ENCODE assay signal across 8 cellular contexts in genomic region chr1:145156891-145157610, GRCh38.
DNase-seq lines count a peak whose midpoint lies in the region; ATAC-seq, FAIRE-seq and TF ChIP-seq lines count a peak whose summit lies in the region.
"Not testable (repeated sequence)": the region's sequence is repeated elsewhere in the genome, so short reads cannot be mapped to it uniquely, and the experiment has no call there.

No MANE protein-coding gene starts in this region.

- peak overlapping the region; percentile 74 for H3K27ac Mint-ChIP-seq in activated T-helper 2 cell treated with anti-CD3 and anti-CD28 coated beads, Interferon-gamma antibody, Interleukin-2, Interleukin-4, amounts not matched to agents 10 μg/mL and 5 μg/mL and 100 μg/mL, durations not matched to agents 14 hours and 24 hours and 36 hours

- TF ChIP-seq POLR2A in endothelial cell of umbilical vein (IDR thresholded peaks at IDR 0.05; ENCODE audit: low read depth, low read length); sigmoid colon (IDR thresholded peaks at IDR 0.05): not testable (repeated sequence)

- not testable (repeated sequence) for BruUV-seq in endothelial cell of umbilical vein (replicated peaks; lab: Mats Ljungman, UMichigan)

- not testable (repeated sequence) for H3K27ac ChIP-seq in endothelial cell of umbilical vein (ENCODE audit: insufficient read depth, low read depth, low read length); sigmoid colon

- H3K79me2 ChIP-seq in endothelial cell of umbilical vein (ENCODE audit: control insufficient read depth, insufficient read depth, low read length): not testable (repeated sequence)

- peak overlapping the region; percentile 68 for H3K4me3 Mint-ChIP-seq in activated T-helper 2 cell treated with anti-CD3 and anti-CD28 coated beads, Interferon-gamma antibody, Interleukin-2, Interleukin-4, amounts not matched to agents 10 μg/mL and 5 μg/mL and 100 μg/mL, durations not matched to agents 14 hours and 24 hours and 36 hours (ENCODE audit: low read depth)

- H3K9me3 ChIP-seq in endothelial cell of umbilical vein (replicated peaks; ENCODE audit: control insufficient read depth, insufficient read depth, low read length); sigmoid colon: not testable (repeated sequence)

- H4K20me1 ChIP-seq in endothelial cell of umbilical vein (replicated peaks; ENCODE audit: control insufficient read depth, extremely low read depth, insufficient read depth, low read length): not testable (repeated sequence)

- FAIRE-seq in endothelial cell of umbilical vein (lab: Jason Lieb, UNC): not testable (repeated sequence)

- TF ChIP-seq EP300 in sigmoid colon (IDR thresholded peaks at IDR 0.05): not testable (repeated sequence)

- not testable (repeated sequence) for H3K27me3 Mint-ChIP-seq in activated T-helper 2 cell treated with anti-CD3 and anti-CD28 coated beads, Interferon-gamma antibody, Interleukin-2, Interleukin-4, amounts not matched to agents 10 μg/mL and 5 μg/mL and 100 μg/mL, durations not matched to agents 14 hours and 24 hours and 36 hours (ENCODE audit: low read depth)

- not testable (repeated sequence) for H3K9ac ChIP-seq in endothelial cell of umbilical vein (replicated peaks; ENCODE audit: extremely low read depth, insufficient read depth, low read length)

- H3K4me3 ChIP-seq in endothelial cell of umbilical vein (replicated peaks in 1 of 3; ENCODE audit: insufficient read depth in 1 of 3, low read depth in 1 of 3, low read length in 3 of 3) (peak overlapping the region; percentile 9 to 54 (median 25)), sigmoid colon (peak overlapping the region in 3 of 4 donors; percentile 12 to 25 (median 23))

- not testable (repeated sequence) for H3K9me1 ChIP-seq in endothelial cell of umbilical vein (replicated peaks; ENCODE audit: control insufficient read depth, extremely low read depth, insufficient read depth, low read length)

- DNase-seq in A172 (ENCODE audit: low spot score) (peak; percentile 0), LHCN-M2 (ENCODE audit: low read depth) (peak; percentile 53), SK-N-DZ (ENCODE audit: low spot score) (peak; percentile 84), endothelial cell of umbilical vein (ENCODE audit: low read depth, low spot score) (peak; percentile 63), kidney glomerular epithelial cell (lab: John Stamatoyannopoulos, UW) (peak; percentile 10), sigmoid colon (peak; percentile 63)
- DNase-seq in activated T-helper 2 cell treated with anti-CD3 and anti-CD28 coated beads, Interferon-gamma antibody, Interleukin-2, Interleukin-4, amounts not matched to agents 10 μg/mL and 5 μg/mL and 100 μg/mL, durations not matched to agents 14 hours and 24 hours and 36 hours (ENCODE audit: low spot score): peak; percentile 46

- intact Hi-C loops in activated T-helper 2 cell treated with anti-CD3 and anti-CD28 coated beads, Interferon-gamma antibody, Interleukin-2, Interleukin-4, amounts not matched to agents 10 μg/mL and 5 μg/mL and 100 μg/mL, durations not matched to agents 14 hours and 24 hours and 36 hours (cut with micrococcal nuclease); endothelial cell of umbilical vein (cut with micrococcal nuclease); sigmoid colon (cut with DNase I): not testable (repeated sequence)

- peak; percentile 43 for ATAC-seq in GM18858 (IDR thresholded peaks at IDR 0.05; ENCODE audit: unreplicated experiment)

- 7 to 44% methylated on average over 20 of the region's 26 CpGs for WGBS in sigmoid colon, 2 donors

- not testable (repeated sequence) for H3K4me1 ChIP-seq in endothelial cell of umbilical vein (ENCODE audit: control insufficient read depth, extremely low read depth, insufficient read depth, low read length); sigmoid colon

- H3K4me1 Mint-ChIP-seq in activated T-helper 2 cell treated with anti-CD3 and anti-CD28 coated beads, Interferon-gamma antibody, Interleukin-2, Interleukin-4, amounts not matched to agents 10 μg/mL and 5 μg/mL and 100 μg/mL, durations not matched to agents 14 hours and 24 hours and 36 hours (ENCODE audit: low read depth): not testable (repeated sequence)

- TF ChIP-seq CTCF in endothelial cell of umbilical vein (IDR thresholded peaks at IDR 0.05; ENCODE audit: extremely low read depth in 1 of 2, insufficient read depth in 1 of 2, low read depth in 1 of 2, low read length in 2 of 2); sigmoid colon (IDR thresholded peaks at IDR 0.05): not testable (repeated sequence)

- H3K36me3 Mint-ChIP-seq in activated T-helper 2 cell treated with anti-CD3 and anti-CD28 coated beads, Interferon-gamma antibody, Interleukin-2, Interleukin-4, amounts not matched to agents 10 μg/mL and 5 μg/mL and 100 μg/mL, durations not matched to agents 14 hours and 24 hours and 36 hours (ENCODE audit: low read depth): not testable (repeated sequence)

- POLR2A ChIA-PET in endothelial cell of umbilical vein (lab: Charles Lee): not testable (repeated sequence)

- dilution Hi-C loops in endothelial cell of umbilical vein (cut with MboI; ENCODE audit: extremely low pct_ligation_motif_present, low sequenced_read_pairs): not testable (repeated sequence)

- not testable (repeated sequence) for H3K27me3 ChIP-seq in endothelial cell of umbilical vein (ENCODE audit: control insufficient read depth in 2 of 2, insufficient read depth in 2 of 2, low read length in 2 of 2); sigmoid colon

- peak overlapping the region; percentile 54 for H2AFZ ChIP-seq in endothelial cell of umbilical vein (ENCODE audit: low read depth, low read length)

- CTCF ChIA-PET in endothelial cell of umbilical vein (lab: Charles Lee): not testable (repeated sequence)

- H3K9me3 Mint-ChIP-seq in activated T-helper 2 cell treated with anti-CD3 and anti-CD28 coated beads, Interferon-gamma antibody, Interleukin-2, Interleukin-4, amounts not matched to agents 10 μg/mL and 5 μg/mL and 100 μg/mL, durations not matched to agents 14 hours and 24 hours and 36 hours: not testable (repeated sequence)

- not testable (repeated sequence) for H3K4me2 ChIP-seq in endothelial cell of umbilical vein (ENCODE audit: insufficient read depth, low read length)

- H3K36me3 ChIP-seq in endothelial cell of umbilical vein (ENCODE audit: control insufficient read depth in 2 of 2, extremely low read depth in 1 of 2, insufficient read depth in 2 of 2, low read length in 2 of 2); sigmoid colon: not testable (repeated sequence)

Comparison
In these comparisons a context has a peak if more than half of its experiments do, and no peak if none do; other contexts are left out.
1. DNase-seq: peak in every context shown above with its lines; median percentile 84 in SK-N-DZ; 63 in endothelial cell of umbilical vein; 63 in sigmoid colon; 53 in LHCN-M2; 46 in activated T-helper 2 cell treated with anti-CD3 and anti-CD28 coated beads, Interferon-gamma antibody, Interleukin-2, Interleukin-4, amounts not matched to agents 10 μg/mL and 5 μg/mL and 100 μg/mL, durations not matched to agents 14 hours and 24 hours and 36 hours; 10 in kidney glomerular epithelial cell; 0 in A172.